In genomic region chr6:93317587-93317986, GRCh38 we compare ENCODE assay signal across 23 cellular contexts.
"Had no signal": no experiment of that assay in that cellular context is flagged by ENCODE, and none has a peak within 500 bp of the region (broad histone marks: within the 10 kb centered on the region; RNA-seq: fewer than 3 reads in every experiment).

No MANE protein-coding gene starts in this region.

- H3K27ac Mint-ChIP-seq: activated CD4-positive, alpha-beta memory T cell treated with anti-CD3 and anti-CD28 coated beads, Interleukin-2, amount 10 ng/mL, durations not matched to agents 7 days and 5 days; activated CD4-positive, alpha-beta T cell treated with anti-CD3 and anti-CD28 coated beads for 36 hours; activated naive CD4-positive, alpha-beta T cell treated with anti-CD3 and anti-CD28 coated beads for 36 hours; activated naive CD8-positive, alpha-beta T cell; activated T-helper 17 cell treated with anti-CD3 and anti-CD28 coated beads, Interleukin-2, amount 50 U/mL, for 72 hours had no signal

- H3K27ac ChIP-seq: Peyer's patch, RWPE1, SJCRH30, VCaP had no signal

- H3K4me3 ChIP-seq: Peyer's patch, SJCRH30 had no signal

- H3K27me3 Mint-ChIP-seq: activated CD4-positive, alpha-beta memory T cell treated with anti-CD3 and anti-CD28 coated beads, Interleukin-2, amount 10 ng/mL, durations not matched to agents 7 days and 5 days; activated CD4-positive, alpha-beta T cell treated with anti-CD3 and anti-CD28 coated beads for 36 hours; activated naive CD8-positive, alpha-beta T cell; activated T-helper 17 cell treated with anti-CD3 and anti-CD28 coated beads, Interleukin-2, amount 50 U/mL, for 72 hours; brain had no signal

- H3K4me3 Mint-ChIP-seq: activated CD4-positive, alpha-beta memory T cell treated with anti-CD3 and anti-CD28 coated beads, Interleukin-2, amount 10 ng/mL, durations not matched to agents 7 days and 5 days; activated CD4-positive, alpha-beta T cell treated with anti-CD3 and anti-CD28 coated beads for 36 hours; activated naive CD4-positive, alpha-beta T cell treated with anti-CD3 and anti-CD28 coated beads for 36 hours; activated naive CD8-positive, alpha-beta T cell; activated T-helper 17 cell treated with anti-CD3 and anti-CD28 coated beads, Interleukin-2, amount 50 U/mL, for 72 hours had no signal

- H3K36me3 Mint-ChIP-seq: activated naive CD8-positive, alpha-beta T cell; brain had no signal

- H3K9me3 Mint-ChIP-seq: activated CD4-positive, alpha-beta memory T cell treated with anti-CD3 and anti-CD28 coated beads, Interleukin-2, amount 10 ng/mL, durations not matched to agents 7 days and 5 days; activated T-helper 17 cell treated with anti-CD3 and anti-CD28 coated beads, Interleukin-2, amount 50 U/mL, for 72 hours; brain had no signal

- DNase-seq: activated CD4-positive, alpha-beta memory T cell treated with anti-CD3 and anti-CD28 coated beads, Interleukin-2, amount 10 ng/mL, durations not matched to agents 7 days and 5 days; activated CD4-positive, alpha-beta T cell treated with anti-CD3 and anti-CD28 coated beads for 36 hours; activated CD4-positive, alpha-beta T cell treated with anti-CD3 and anti-CD28 coated beads, Interleukin-2, amount 50 U/mL, for 1 hour; activated gamma-delta T cell; activated naive CD4-positive, alpha-beta T cell treated with anti-CD3 and anti-CD28 coated beads for 36 hours; activated T-cell treated with anti-CD3 and anti-CD28 coated beads for 4 hours; activated T-cell treated with anti-CD3 and anti-CD28 coated beads, Interleukin-2, amount 50 U/mL, for 48 hours; KBM-7; NCI-H1436 treated with DMSO at 0.1 percent for 48 hours; NCI-H1930; NCI-H2107; NCI-H510A treated with DMSO at 0.1 percent for 48 hours; NCI-H774; Peyer's patch; Right ventricle myocardium superior; SJCRH30; SK-N-SH; T-helper 1 cell had no signal

- H3K9me3 ChIP-seq: Peyer's patch, SJCRH30, SK-N-SH had no signal

- H3K36me3 ChIP-seq: Peyer's patch had no signal

- H3K27me3 ChIP-seq: Peyer's patch, SJCRH30 had no signal

- H3K4me1 Mint-ChIP-seq: activated CD4-positive, alpha-beta memory T cell treated with anti-CD3 and anti-CD28 coated beads, Interleukin-2, amount 10 ng/mL, durations not matched to agents 7 days and 5 days; activated CD4-positive, alpha-beta T cell treated with anti-CD3 and anti-CD28 coated beads for 36 hours; activated T-helper 17 cell treated with anti-CD3 and anti-CD28 coated beads, Interleukin-2, amount 50 U/mL, for 72 hours had no signal
